Comparison of ENCODE assay signal across 11 cellular contexts in the genomic region with DNA sequence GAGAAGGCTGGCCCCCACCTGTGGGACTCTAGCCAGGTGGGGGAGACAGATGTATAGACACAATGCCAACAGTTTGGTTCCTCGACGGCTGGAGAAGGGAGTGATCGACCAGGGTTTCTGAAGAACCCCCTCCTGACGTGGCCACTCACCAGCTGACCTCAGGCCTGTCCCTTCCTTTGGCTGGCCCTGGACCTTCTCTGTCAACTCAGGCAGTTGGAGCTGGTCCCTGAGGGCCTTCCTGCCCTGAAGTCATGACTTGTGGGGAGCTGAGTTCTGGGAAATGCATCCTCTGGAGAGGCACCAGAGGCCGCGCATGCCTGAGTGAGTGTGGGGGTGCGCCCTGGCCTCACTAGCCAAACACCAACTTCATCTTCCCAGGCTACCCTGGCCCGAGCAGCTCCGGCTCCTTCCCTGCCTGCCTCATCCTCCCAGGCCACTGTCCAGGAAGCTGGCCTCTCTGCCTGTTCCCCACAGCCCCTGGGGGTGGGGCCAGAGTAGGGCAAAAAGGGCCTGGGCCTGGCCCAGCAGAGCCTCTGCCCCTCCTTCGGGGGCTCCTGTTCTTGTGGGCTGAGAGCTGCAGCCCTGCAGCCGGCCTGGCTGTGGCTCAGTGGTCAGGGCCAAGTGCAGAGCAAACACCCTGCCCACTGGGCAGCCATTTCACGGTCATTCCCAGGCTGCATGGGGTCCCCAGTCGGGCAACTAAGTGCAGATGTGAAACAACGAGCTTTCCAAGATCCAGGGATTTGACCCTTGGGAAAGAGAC. TPM values are rescaled to one million over a fixed set of nuclear protein-coding genes. Genes with fewer than 3 reads are reported as not detected.
A peak's percentile ranks its signal among the peaks of the same experiment; 100 is the strongest.
DNase-seq lines count a peak whose midpoint lies in the region; ATAC-seq and TF ChIP-seq lines count a peak whose summit lies in the region.
"Had no signal": no experiment of that assay in that cellular context is flagged by ENCODE, and none has a peak within 500 bp of the region (broad histone marks: within the 10 kb centered on the region; RNA-seq: fewer than 3 reads in every experiment).

No MANE protein-coding gene starts in this region.

- H3K4me1 ChIP-seq in fibroblast of lung (ENCODE audit: control insufficient read depth, extremely low read depth, insufficient read depth, low read length) (peaks cover 22% of the 10 kb centered on the region), neural progenitor cell (peaks cover 14% of the 10 kb centered on the region)

- no peaks in the 10 kb centered on the region for H3K79me2 ChIP-seq in fibroblast of lung (ENCODE audit: control insufficient read depth, insufficient read depth, low read length)
- no peaks in the 10 kb centered on the region for H3K79me2 ChIP-seq in neural progenitor cell (ENCODE audit: low read depth)

- H3K4me3 Mint-ChIP-seq in neural progenitor cell, result no peak overlapping the region

- no peaks in the 10 kb centered on the region for H3K36me3 Mint-ChIP-seq in neural progenitor cell

- no peak for TF ChIP-seq CTCF in fibroblast of lung (conservative IDR thresholded peaks at IDR 0.05 in 1 of 2, IDR thresholded peaks at IDR 0.05 in 1 of 2; ENCODE audit: low read depth in 1 of 2, low read length in 2 of 2)
- no peak for TF ChIP-seq CTCF in neural progenitor cell (IDR thresholded peaks at IDR 0.05)

- H4K20me1 ChIP-seq in fibroblast of lung (ENCODE audit: control insufficient read depth, extremely low read depth, insufficient read depth, low read length), result no peaks in the 10 kb centered on the region
- H4K20me1 ChIP-seq in neural progenitor cell (ENCODE audit: low read depth), result no peaks in the 10 kb centered on the region

- H3K9me3 ChIP-seq in fibroblast of lung (ENCODE audit: control insufficient read depth, insufficient read depth, low read depth, low read length) (no peaks in the 10 kb centered on the region), neural progenitor cell (ENCODE audit: low read depth) (no peaks in the 10 kb centered on the region)

- H3K36me3 ChIP-seq in fibroblast of lung (ENCODE audit: control insufficient read depth, insufficient read depth, low read length) (no peaks in the 10 kb centered on the region), neural progenitor cell (no peaks in the 10 kb centered on the region)

- peaks cover 38% of the 10 kb centered on the region for H3K4me1 Mint-ChIP-seq in neural progenitor cell

- H3K27me3 Mint-ChIP-seq in neural progenitor cell (ENCODE audit: insufficient read depth, low read depth), result peaks cover 2% of the 10 kb centered on the region

- H3K9ac ChIP-seq in fibroblast of lung (ENCODE audit: insufficient read depth, low read length), result peak overlapping the region; percentile 47
- H3K9ac ChIP-seq in neural progenitor cell, result no peak overlapping the region

- H3K27me3 ChIP-seq in fibroblast of lung (ENCODE audit: control insufficient read depth, insufficient read depth, low read length), result no peaks in the 10 kb centered on the region
- no peaks in the 10 kb centered on the region for H3K27me3 ChIP-seq in neural progenitor cell

- DNase-seq in Right ventricle myocardium inferior (ENCODE audit: missing footprints) (peak; percentile 84), cardiac septum (ENCODE audit: low spot score) (no peak), fibroblast of lung (ENCODE audit: low read depth in 2 of 2) (peak; percentile 50 to 63), neural progenitor cell (ENCODE audit: low spot score) (no peak), putamen (ENCODE audit: low spot score) (no peak)
- DNase-seq in activated effector memory CD4-positive, alpha-beta T cell treated with anti-CD3 and anti-CD28 coated beads, Interleukin-2, amount 50 U/mL, for 16 hours, result no peak
- DNase-seq: ACHN, NCI-H2029 had no signal

- H3K27ac ChIP-seq in fibroblast of lung (ENCODE audit: insufficient read depth, low read length) (peak overlapping the region; percentile 59), neural progenitor cell (no peak overlapping the region)
- H3K27ac ChIP-seq: SK-N-MC had no signal

- no peak overlapping the region for H3K4me2 ChIP-seq in fibroblast of lung (ENCODE audit: extremely low read depth, insufficient read depth, low read length)
- no peak overlapping the region for H3K4me2 ChIP-seq in neural progenitor cell

- H3K9me3 Mint-ChIP-seq in neural progenitor cell, result no peaks in the 10 kb centered on the region

- H3K4me3 ChIP-seq in fibroblast of lung (replicated peaks in 1 of 4; ENCODE audit: control extremely low read depth in 1 of 4, insufficient read depth in 1 of 4, low read depth in 3 of 4, low read length in 4 of 4) (no peak overlapping the region), neural progenitor cell (no peak overlapping the region)
- H3K4me3 ChIP-seq: SK-N-MC had no signal

- intact Hi-C loops in Right ventricle myocardium inferior (cut with DNase I) (loop anchor here (5.0 kb wide), 1 partner anchor 36 kb away; no protein-coding TSS in a partner anchor), cardiac septum (cut with DNase I) (no loop called here)

- H2AFZ ChIP-seq in fibroblast of lung (ENCODE audit: low read length), result peak overlapping the region; percentile 21
- H2AFZ ChIP-seq in neural progenitor cell (replicated peaks), result peak overlapping the region; percentile 12

- H3K27ac Mint-ChIP-seq in neural progenitor cell, result peak overlapping the region; percentile 53

- peaks cover 48% of the 10 kb centered on the region for H3F3A ChIP-seq in neural progenitor cell (ENCODE audit: low read depth)

- peak; percentile 49 for ATAC-seq in Right ventricle myocardium inferior
- ATAC-seq in GM21526 (IDR thresholded peaks at IDR 0.05; ENCODE audit: low FRiP score, unreplicated experiment), result no peak
- ATAC-seq in HG02981 (IDR thresholded peaks at IDR 0.05; ENCODE audit: unreplicated experiment), result no peak

RNA-seq across cellular contexts. Expression of gene TXN2, which starts 23.6 kb away (rescaled TPM):
- 127 TPM for total RNA-seq in Right ventricle myocardium inferior
- 92.8 TPM for total RNA-seq in cardiac septum
- 20.5 and 25.3 TPM in 2 replicates for total RNA-seq in fibroblast of lung
- 118 and 164 TPM in 2 replicates for polyA plus RNA-seq in fibroblast of lung
- polyA plus RNA-seq in fibroblast of lung (2012), result 82.3 and 118 TPM in 2 replicates
- polyA minus RNA-seq in fibroblast of lung (ENCODE audit: low replicate concordance), result 75.3 and 223 TPM in 2 replicates
- total RNA-seq in neural progenitor cell (ENCODE audit: low replicate concordance), result 19.8 and 31.8 TPM in 2 replicates

RNA-seq across cellular contexts. Expression of gene FOXRED2, which starts 49.0 kb away (rescaled TPM):
- total RNA-seq in Right ventricle myocardium inferior (11.3 TPM), cardiac septum (3.8 TPM), fibroblast of lung (3.3 and 8.7 TPM in 2 replicates), neural progenitor cell (ENCODE audit: low replicate concordance) (4.7 and 10.4 TPM in 2 replicates)
- polyA plus RNA-seq in fibroblast of lung, result 3.8 and 8.8 TPM in 2 replicates
- polyA plus RNA-seq in fibroblast of lung (2012), result 5.1 and 9.6 TPM in 2 replicates
- 13.7 and 28.1 TPM in 2 replicates for polyA minus RNA-seq in fibroblast of lung (ENCODE audit: low replicate concordance)

Comparison
In these comparisons a context has a peak if more than half of its experiments do, and no peak if none do; other contexts are left out.
1. DNase-seq: peak in Right ventricle myocardium inferior (single experiment) and fibroblast of lung (2 of 2); none in cardiac septum (single experiment), neural progenitor cell (single experiment), activated effector memory CD4-positive, alpha-beta T cell treated with anti-CD3 and anti-CD28 coated beads, Interleukin-2, amount 50 U/mL, for 16 hours (single experiment) and putamen (single experiment).